In the genomic region with DNA sequence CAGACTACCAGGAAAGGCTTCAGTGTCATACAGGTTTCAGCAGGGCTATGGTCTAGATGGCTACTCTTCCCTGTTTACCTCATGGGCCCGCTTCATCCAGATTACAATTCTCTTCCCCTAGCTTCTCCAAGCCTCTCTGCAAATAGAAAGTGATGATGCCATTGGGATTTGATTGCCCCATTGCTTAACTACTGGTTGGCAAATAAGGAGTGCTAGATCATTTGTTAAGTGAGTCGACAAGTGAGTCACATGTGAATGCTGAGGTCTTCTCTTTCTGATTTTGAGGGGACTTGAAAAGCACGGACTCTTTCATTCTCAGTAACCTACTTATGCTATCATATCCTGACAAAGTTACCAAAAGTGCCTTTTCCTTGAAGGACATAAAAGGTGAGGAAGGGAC, we compare ENCODE assay signal across 21 cellular contexts.
A peak's percentile ranks its signal among the peaks of the same experiment; 100 is the strongest.
DNase-seq lines count a peak whose midpoint lies in the region; ATAC-seq and TF ChIP-seq lines count a peak whose summit lies in the region.
"Had no signal": no experiment of that assay in that cellular context is flagged by ENCODE, and none has a peak within 500 bp of the region (broad histone marks: within the 10 kb centered on the region; RNA-seq: fewer than 3 reads in every experiment).

No MANE protein-coding gene starts in this region.

- intact Hi-C loops in prostate gland (cut with DNase I) = no loop called here

- no peak overlapping the region for H3K4me3 Mint-ChIP-seq in activated naive CD4-positive, alpha-beta T cell treated with anti-CD3 and anti-CD28 coated beads, Interleukin-2, amount 10 ng/mL, durations not matched to agents 7 days and 5 days
- H3K4me3 Mint-ChIP-seq: CD4-positive, alpha-beta T cell; HFFc6 had no signal

- H3K27ac Mint-ChIP-seq in activated naive CD4-positive, alpha-beta T cell treated with anti-CD3 and anti-CD28 coated beads, Interleukin-2, amount 10 ng/mL, durations not matched to agents 7 days and 5 days = no peak overlapping the region
- H3K27ac Mint-ChIP-seq: CD4-positive, alpha-beta T cell; HFFc6 had no signal

- H3K27me3 ChIP-seq in foreskin keratinocyte (peaks cover 7% of the 10 kb centered on the region), prostate gland (replicated peaks; ENCODE audit: insufficient read depth) (no peaks in the 10 kb centered on the region)

- 67% methylated on average over 3 of the region's 3 CpGs for WGBS in prostate gland

- H3K4me3 ChIP-seq in prostate gland = no peak overlapping the region
- H3K4me3 ChIP-seq: A549 had no signal

- H3K27me3 Mint-ChIP-seq in activated naive CD4-positive, alpha-beta T cell treated with anti-CD3 and anti-CD28 coated beads, Interleukin-2, amount 10 ng/mL, durations not matched to agents 7 days and 5 days = no peaks in the 10 kb centered on the region
- H3K27me3 Mint-ChIP-seq: CD4-positive, alpha-beta T cell had no signal

- H3K9me3 ChIP-seq in prostate gland = no peaks in the 10 kb centered on the region
- H3K9me3 ChIP-seq: A549, Caco-2, SK-N-SH had no signal

- H3K4me1 ChIP-seq in foreskin keratinocyte = no peaks in the 10 kb centered on the region
- H3K4me1 ChIP-seq in prostate gland (replicated peaks) = no peaks in the 10 kb centered on the region
- H3K4me1 ChIP-seq: A549 had no signal

- TF ChIP-seq POLR2A in prostate gland (IDR thresholded peaks at IDR 0.05) = no peak

- no peak overlapping the region for H3K27ac ChIP-seq in foreskin keratinocyte
- H3K27ac ChIP-seq in prostate gland = no peak overlapping the region
- H3K27ac ChIP-seq: A549 had no signal

- H3K36me3 ChIP-seq in prostate gland = no peaks in the 10 kb centered on the region

- peak; percentile 1 for DNase-seq in EL
- peak; percentile 17 for DNase-seq in RKO (ENCODE audit: low spot score)
- peak in 1 of 2 donors; percentile 6 for DNase-seq in foreskin keratinocyte
- peak; percentile 23 for DNase-seq in renal cortical epithelial cell (ENCODE audit: low read depth)
- DNase-seq in prostate gland (ENCODE audit: low spot score) = no peak
- no peak for DNase-seq in activated naive CD4-positive, alpha-beta T cell treated with anti-CD3 and anti-CD28 coated beads, Interleukin-2, amount 10 ng/mL, durations not matched to agents 7 days and 5 days
- no peak for DNase-seq in NCI-H146 (lab: John Stamatoyannopoulos, UW)
- DNase-seq: Caco-2; CD4-positive, alpha-beta T cell; DMS153; H7; HFFc6; Kasumi-1; NCI-H1092 treated with DMSO at 0.1 percent for 48 hours; NCI-H1694 treated with DMSO at 0.1 percent for 48 hours; NCI-H510A; NCI-H748 treated with DMSO at 0.1 percent for 48 hours; SHP77; SK-N-SH had no signal

- H3K4me1 Mint-ChIP-seq in activated naive CD4-positive, alpha-beta T cell treated with anti-CD3 and anti-CD28 coated beads, Interleukin-2, amount 10 ng/mL, durations not matched to agents 7 days and 5 days = no peaks in the 10 kb centered on the region

- ATAC-seq in foreskin keratinocyte = peak; percentile 46
- no peak for ATAC-seq in HG03095 (IDR thresholded peaks at IDR 0.05; ENCODE audit: unreplicated experiment)
- ATAC-seq: A549 had no signal

- H3K36me3 Mint-ChIP-seq in activated naive CD4-positive, alpha-beta T cell treated with anti-CD3 and anti-CD28 coated beads, Interleukin-2, amount 10 ng/mL, durations not matched to agents 7 days and 5 days = no peaks in the 10 kb centered on the region

- peaks cover 2% of the 10 kb centered on the region for H3K9me3 Mint-ChIP-seq in activated naive CD4-positive, alpha-beta T cell treated with anti-CD3 and anti-CD28 coated beads, Interleukin-2, amount 10 ng/mL, durations not matched to agents 7 days and 5 days

- no peak for TF ChIP-seq CTCF in foreskin keratinocyte (conservative IDR thresholded peaks at IDR 0.05)
- no peak for TF ChIP-seq CTCF in prostate gland (IDR thresholded peaks at IDR 0.05)

- CTCF ChIA-PET in activated naive CD4-positive, alpha-beta T cell treated with anti-CD3 and anti-CD28 coated beads, Interleukin-2, amount 10 ng/mL, durations not matched to agents 7 days and 5 days (lab: Charles Lee) = no interaction called here

Comparison
In these comparisons a context has a peak if more than half of its experiments do, and no peak if none do; other contexts are left out.
1. DNase-seq: peak in EL (single experiment), RKO (single experiment) and renal cortical epithelial cell (single experiment); none in prostate gland (single experiment), activated naive CD4-positive, alpha-beta T cell treated with anti-CD3 and anti-CD28 coated beads, Interleukin-2, amount 10 ng/mL, durations not matched to agents 7 days and 5 days (single experiment) and NCI-H146 (single experiment).